In genomic region chr14:32018391-32019092, GRCh38 we compare ENCODE assay signal across 28 cellular contexts. TPM values are rescaled to one million over a fixed set of nuclear protein-coding genes. Genes with fewer than 3 reads are reported as not detected.
A peak's percentile ranks its signal among the peaks of the same experiment; 100 is the strongest.
DNase-seq lines count a peak whose midpoint lies in the region; ATAC-seq and TF ChIP-seq lines count a peak whose summit lies in the region.
"Had no signal": no experiment of that assay in that cellular context is flagged by ENCODE, and none has a peak within 500 bp of the region (broad histone marks: within the 10 kb centered on the region; RNA-seq: fewer than 3 reads in every experiment).

No MANE protein-coding gene starts in this region.

- TF ChIP-seq RAD21 in Ishikawa (IDR thresholded peaks at IDR 0.05; ENCODE audit: low read depth), result no peak

- H3K9me2 ChIP-seq in GM23248 (ENCODE audit: insufficient read depth), result no peaks in the 10 kb centered on the region

- no peak overlapping the region for H3K14ac ChIP-seq in trophoblast cell (ENCODE audit: low read length)

- WGBS in esophagus, 2 donors, result 28 to 33% methylated on average over 3 of the region's 3 CpGs
- WGBS in trophoblast cell (ENCODE audit: extremely low coverage, insufficient coverage, insufficient read length), result 100% methylated on average over 1 of the region's 3 CpGs
- WGBS in GM23248 (ENCODE audit: low coverage in 1 of 2, low lambda C conversion rate in 2 of 2, missing lambda C conversion rate in 2 of 2), 2 experiments, result 53 to 55% methylated on average over 3 of the region's 3 CpGs

- H4K12ac ChIP-seq in trophoblast cell (ENCODE audit: low read depth, low read length), result no peak overlapping the region

- H2AFZ ChIP-seq in trophoblast cell (ENCODE audit: insufficient read depth, low read length, poor library complexity), result no peak overlapping the region
- H2AFZ ChIP-seq in GM23248, result no peak overlapping the region

- H3K9ac ChIP-seq in trophoblast cell (ENCODE audit: low read length), result no peak overlapping the region
- H3K9ac ChIP-seq in GM23248, result no peak overlapping the region
- H3K9ac ChIP-seq: BLaER1 treated with 17β-estradiol and CSF1 and Interleukin-3, amounts not matched to agents 10 nM and 100 nM had no signal

- peaks cover 2% of the 10 kb centered on the region for H3K79me2 ChIP-seq in trophoblast cell (ENCODE audit: control insufficient read depth, insufficient read depth, low read length, poor library complexity)
- no peaks in the 10 kb centered on the region for H3K79me2 ChIP-seq in GM23248 (ENCODE audit: insufficient read depth)

- H3K4me1 ChIP-seq in esophagus (ENCODE audit: control insufficient read depth in 2 of 2, insufficient read depth in 2 of 2, low read length in 1 of 2) (peaks cover 0 to 6% of the 10 kb centered on the region in 2 donors), trophoblast cell (ENCODE audit: control insufficient read depth in 1 of 2, insufficient read depth in 2 of 2, low read length in 2 of 2) (peaks cover 2 to 10% of the 10 kb centered on the region in 2 experiments), GM23248 (ENCODE audit: insufficient read depth) (no peaks in the 10 kb centered on the region)
- H3K4me1 ChIP-seq: colonic mucosa, SJCRH30 had no signal

- H3K4me1 Mint-ChIP-seq in brain, result peaks cover 45% of the 10 kb centered on the region
- H3K4me1 Mint-ChIP-seq: activated CD4-positive, alpha-beta T cell treated with anti-CD3 and anti-CD28 coated beads, Interleukin-2, amount 10 ng/mL, durations not matched to agents 24 days and 14 days; natural killer cell; stimulated activated effector memory CD8-positive, alpha-beta T cell treated with anti-CD3 and anti-CD28 coated beads, Interleukin-12 subunit alpha, Interleukin-12 subunit beta, amount 100 ng/mL, for 72 hours had no signal

- no peak overlapping the region for H2BK5ac ChIP-seq in trophoblast cell (ENCODE audit: low read depth, low read length, poor library complexity)

- peaks cover 3% of the 10 kb centered on the region for H3K27me3 Mint-ChIP-seq in brain

- H3K4me2 ChIP-seq in trophoblast cell (ENCODE audit: low read length) (no peak overlapping the region), GM23248 (ENCODE audit: unreplicated experiment) (no peak overlapping the region)

- in situ Hi-C loops in GM23248 (cut with MboI), result no loop called here

- no peak overlapping the region for H3K4ac ChIP-seq in trophoblast cell (ENCODE audit: low read depth, low read length)

- H3K27ac Mint-ChIP-seq in brain, result peak overlapping the region in 4 of 5 experiments; percentile 27 to 95 (median 91)
- H3K27ac Mint-ChIP-seq: activated CD4-positive, alpha-beta T cell treated with anti-CD3 and anti-CD28 coated beads, Interleukin-2, amount 10 ng/mL, durations not matched to agents 24 days and 14 days; natural killer cell; stimulated activated effector memory CD8-positive, alpha-beta T cell treated with anti-CD3 and anti-CD28 coated beads, Interleukin-12 subunit alpha, Interleukin-12 subunit beta, amount 100 ng/mL, for 72 hours had no signal

- H4K8ac ChIP-seq in trophoblast cell (ENCODE audit: low read depth, low read length), result no peak overlapping the region

- no peak overlapping the region for H3K18ac ChIP-seq in trophoblast cell (ENCODE audit: low read length)

- H4K20me1 ChIP-seq in GM23248 (ENCODE audit: insufficient read depth), result no peaks in the 10 kb centered on the region
- H4K20me1 ChIP-seq: BLaER1 treated with 17β-estradiol and CSF1 and Interleukin-3, amounts not matched to agents 10 nM and 100 nM had no signal

- H3K9me3 ChIP-seq in esophagus (ENCODE audit: control insufficient read depth in 2 of 2, insufficient read depth in 1 of 2, low read depth in 1 of 2, low read length in 1 of 2) (no peaks in the 10 kb centered on the region), trophoblast cell (ENCODE audit: insufficient read depth, low read depth, low read length) (no peaks in the 10 kb centered on the region), GM23248 (ENCODE audit: low read depth) (no peaks in the 10 kb centered on the region)
- H3K9me3 ChIP-seq: body of pancreas, Caco-2, colonic mucosa had no signal

- H2AK5ac ChIP-seq in trophoblast cell (ENCODE audit: low read length), result no peak overlapping the region

- H3K9me3 Mint-ChIP-seq in brain, result peaks cover 0 to 10% (median 0%) of the 10 kb centered on the region in 5 experiments
- H3K9me3 Mint-ChIP-seq: activated CD4-positive, alpha-beta T cell treated with anti-CD3 and anti-CD28 coated beads, Interleukin-2, amount 10 ng/mL, durations not matched to agents 24 days and 14 days; activated T-cell treated with anti-CD3 and anti-CD28 coated beads, Interleukin-2, amount 50 U/mL, for 4 hours; natural killer cell; stimulated activated effector memory CD8-positive, alpha-beta T cell treated with anti-CD3 and anti-CD28 coated beads, Interleukin-12 subunit alpha, Interleukin-12 subunit beta, amount 100 ng/mL, for 72 hours had no signal

- H3K79me1 ChIP-seq in trophoblast cell (ENCODE audit: low read length), result peaks cover 8% of the 10 kb centered on the region

- H3K36me3 ChIP-seq in esophagus (ENCODE audit: control insufficient read depth in 2 of 2, insufficient read depth in 2 of 2, low read length in 1 of 2) (no peaks in the 10 kb centered on the region), trophoblast cell (ENCODE audit: control insufficient read depth in 1 of 2, insufficient read depth in 2 of 2, low read length in 2 of 2) (no peaks in the 10 kb centered on the region), GM23248 (ENCODE audit: low read depth) (no peaks in the 10 kb centered on the region)
- H3K36me3 ChIP-seq: BLaER1 treated with 17β-estradiol and CSF1 and Interleukin-3, amounts not matched to agents 10 nM and 100 nM; colonic mucosa; SJCRH30 had no signal

- H2BK120ac ChIP-seq in trophoblast cell (ENCODE audit: insufficient read depth, low read length, poor library complexity), result no peak overlapping the region

- H3K23ac ChIP-seq in trophoblast cell (ENCODE audit: low read length), result no peak overlapping the region

- H3K27me3 ChIP-seq in esophagus (ENCODE audit: control insufficient read depth in 1 of 2, insufficient read depth in 2 of 2, low read length in 2 of 2), result no peaks in the 10 kb centered on the region
- H3K27me3 ChIP-seq in trophoblast cell (ENCODE audit: insufficient read depth, low read length), result no peaks in the 10 kb centered on the region
- H3K27me3 ChIP-seq in GM23248 (replicated peaks; ENCODE audit: insufficient read depth), result 0 out of 2 replicates have a peak, but pooled peaks cover 4% of the 10 kb centered on the region
- H3K27me3 ChIP-seq: BLaER1 treated with 17β-estradiol and CSF1 and Interleukin-3, amounts not matched to agents 10 nM and 100 nM; body of pancreas; colonic mucosa; SJCRH30 had no signal

- TF ChIP-seq CTCF in brain (conservative IDR thresholded peaks at IDR 0.05), result no peak

- H2BK12ac ChIP-seq in trophoblast cell (ENCODE audit: low read length), result peak overlapping the region; percentile 58

- H3K36me3 Mint-ChIP-seq in brain, result no peaks in the 10 kb centered on the region
- H3K36me3 Mint-ChIP-seq: natural killer cell; stimulated activated effector memory CD8-positive, alpha-beta T cell treated with anti-CD3 and anti-CD28 coated beads, Interleukin-12 subunit alpha, Interleukin-12 subunit beta, amount 100 ng/mL, for 72 hours had no signal

- no peak for TF ChIP-seq EP300 in Ishikawa (IDR thresholded peaks at IDR 0.05; ENCODE audit: borderline replicate concordance)

- ATAC-seq in HG02588 (IDR thresholded peaks at IDR 0.05; ENCODE audit: unreplicated experiment), result no peak
- ATAC-seq: activated T-cell treated with anti-CD3 and anti-CD28 coated beads, Interleukin-2, amount 50 U/mL, for 4 hours; body of pancreas; HCT116; natural killer cell; Panc1; stimulated activated effector memory CD8-positive, alpha-beta T cell treated with anti-CD3 and anti-CD28 coated beads, Interleukin-12 subunit alpha, Interleukin-12 subunit beta, amount 100 ng/mL, for 72 hours had no signal

- H3F3A ChIP-seq in GM23248 (ENCODE audit: insufficient read depth), result no peaks in the 10 kb centered on the region

- no peak overlapping the region for H3K4me3 ChIP-seq in esophagus (ENCODE audit: low read depth in 1 of 2, low read length in 2 of 2)
- no peak overlapping the region for H3K4me3 ChIP-seq in trophoblast cell (ENCODE audit: low read depth, low read length)
- H3K4me3 ChIP-seq in GM23248, result no peak overlapping the region
- H3K4me3 ChIP-seq: BLaER1 treated with 17β-estradiol and CSF1 and Interleukin-3, amounts not matched to agents 10 nM and 100 nM; body of pancreas; colonic mucosa; SJCRH30 had no signal

- peak overlapping the region; percentile 88 to 90 for H3K27ac ChIP-seq in esophagus (ENCODE audit: low read depth in 2 of 2, low read length in 1 of 2)
- no peak overlapping the region for H3K27ac ChIP-seq in trophoblast cell (ENCODE audit: low read depth, low read length)
- H3K27ac ChIP-seq in GM23248, result no peak overlapping the region
- H3K27ac ChIP-seq: BLaER1 treated with 17β-estradiol and CSF1 and Interleukin-3, amounts not matched to agents 10 nM and 100 nM; body of pancreas; colonic mucosa; SJCRH30 had no signal

- H3K4me3 Mint-ChIP-seq in brain, result peak overlapping the region in 2 of 5 experiments; percentile 12 to 63
- H3K4me3 Mint-ChIP-seq: activated CD4-positive, alpha-beta T cell treated with anti-CD3 and anti-CD28 coated beads, Interleukin-2, amount 10 ng/mL, durations not matched to agents 24 days and 14 days; activated T-cell treated with anti-CD3 and anti-CD28 coated beads, Interleukin-2, amount 50 U/mL, for 4 hours; natural killer cell; stimulated activated effector memory CD8-positive, alpha-beta T cell treated with anti-CD3 and anti-CD28 coated beads, Interleukin-12 subunit alpha, Interleukin-12 subunit beta, amount 100 ng/mL, for 72 hours had no signal

- DNase-seq in trophoblast cell, result peak in 1 of 2 donors; percentile 47
- DNase-seq in GM23248, result no peak
- DNase-seq in stimulated activated naive CD4-positive, alpha-beta T cell (lab: John Stamatoyannopoulos, UW), result no peak
- no peak for DNase-seq in Kasumi-1 (lab: John Stamatoyannopoulos, UW)
- DNase-seq: activated CD4-positive, alpha-beta T cell treated with anti-CD3 and anti-CD28 coated beads, Interleukin-2, amount 10 ng/mL, durations not matched to agents 24 days and 14 days; activated T-cell treated with anti-CD3 and anti-CD28 coated beads, Interleukin-2, amount 50 U/mL, for 4 hours; body of pancreas; Caco-2; colonic mucosa; DND-41; effector memory CD4-positive, alpha-beta T cell; Karpas-422; kidney; MV-4-11; natural killer cell; NCI-H146; NCI-H2171 treated with DMSO at 0.1 percent for 48 hours; retina; SJCRH30; stimulated activated CD4-positive, alpha-beta T cell treated with anti-CD3 and anti-CD28 coated beads, Interleukin-4, amount 100 ng/mL, for 24 hours had no signal

- no peak overlapping the region for H4K91ac ChIP-seq in trophoblast cell (ENCODE audit: low read depth, low read length)

TF ChIP-seq in Ishikawa, 13 proteins besides CTCF, POLR2A, EP300 and RAD21 (continues in another document):
- TF ChIP-seq NFIC (IDR thresholded peaks at IDR 0.05) (no peak), CREB1 (IDR thresholded peaks at IDR 0.05; ENCODE audit: low read depth) (no peak), TAF1 (IDR thresholded peaks at IDR 0.05; ENCODE audit: low read depth) (no peak)

RNA-seq across cellular contexts. Expression of gene ARHGAP5, which starts 58.6 kb away (rescaled TPM):
- polyA plus RNA-seq in brain (ENCODE audit: insufficient read depth, low read depth, low replicate concordance), result 8.9 TPM
- polyA plus RNA-seq in esophagus, result 10 to 100 TPM; 22.3 to 32.7 TPM
- polyA plus RNA-seq in trophoblast cell (2013), result 40.8 and 43.6 TPM in 2 replicates
- 80.1 and 82.6 TPM in 2 replicates for total RNA-seq in GM23248 (2014; rRNA removed; shearing (Covaris generic))
- 34.6 and 34.9 TPM in 2 replicates for polyA plus RNA-seq in GM23248 (2016; fragmentation: Nextera tagmentation; extraction: Ambion mirVana)

Comparison
In these comparisons a context has a peak if more than half of its experiments do, and no peak if none do; other contexts are left out.
1. H3K27ac ChIP-seq: peak in esophagus (2 of 2); none in trophoblast cell (single experiment) and GM23248 (single experiment).